Comparison of ENCODE assay signal across 26 cellular contexts in the genomic region with DNA sequence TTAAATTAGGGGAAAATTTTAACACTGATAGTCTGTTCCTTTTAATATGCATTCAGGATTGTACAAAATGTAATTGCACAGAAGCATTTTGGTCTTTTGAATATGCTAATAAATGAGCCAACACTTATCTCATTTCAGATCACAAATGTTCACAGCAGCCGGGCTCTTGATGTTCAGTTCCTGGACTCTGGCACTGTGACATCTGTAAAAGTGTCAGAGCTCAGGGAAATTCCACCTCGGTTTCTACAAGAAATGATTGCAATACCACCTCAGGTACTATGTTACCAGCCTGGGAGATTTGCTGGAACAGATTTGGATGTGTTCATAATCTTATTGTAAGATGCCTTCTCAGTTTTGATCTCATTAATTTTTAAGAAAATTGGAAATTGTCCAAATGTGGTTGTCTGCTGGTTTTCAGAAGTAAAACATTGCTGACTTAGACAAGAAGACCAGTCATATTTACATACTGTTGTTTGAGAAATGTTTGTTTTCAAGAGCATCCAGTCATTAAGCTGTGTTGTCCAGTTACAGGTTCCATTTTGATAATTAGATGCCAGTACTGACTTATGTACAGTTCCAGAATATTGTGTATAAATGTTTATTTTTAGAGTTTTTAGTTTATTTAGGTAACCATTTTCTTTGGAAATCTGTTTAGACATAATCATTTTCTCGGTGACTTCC.
"Had no signal": no experiment of that assay in that cellular context is flagged by ENCODE, and none has a peak within 500 bp of the region (broad histone marks: within the 10 kb centered on the region; RNA-seq: fewer than 3 reads in every experiment).

No MANE protein-coding gene starts in this region.

- FAIRE-seq: colon had no signal

- H3K9me3 Mint-ChIP-seq: activated naive CD8-positive, alpha-beta T cell treated with anti-CD3 and anti-CD28 coated beads, Interleukin-2, amount 50 U/mL, for 24 hours; immature natural killer cell; mesothelial cell of epicardium; nephron had no signal

- H3K27me3 ChIP-seq: dorsolateral prefrontal cortex, gastroesophageal sphincter, heart right ventricle had no signal

- H3K4me1 Mint-ChIP-seq: activated naive CD4-positive, alpha-beta T cell treated with anti-CD3 and anti-CD28 coated beads, Interleukin-2, amount 10 ng/mL, durations not matched to agents 7 days and 5 days; activated naive CD8-positive, alpha-beta T cell treated with anti-CD3 and anti-CD28 coated beads, Interleukin-2, amount 50 U/mL, for 24 hours; immature natural killer cell; mesothelial cell of epicardium had no signal

- DNase-seq: activated CD4-positive, alpha-beta T cell treated with anti-CD3 and anti-CD28 coated beads, Interleukin-2, amount 50 U/mL, for 1 hour; activated CD8-positive, alpha-beta memory T cell treated with anti-CD3 and anti-CD28 coated beads for 24 hours; activated CD8-positive, alpha-beta memory T cell treated with anti-CD3 and anti-CD28 coated beads, Interleukin-2, amount 50 U/mL, for 48 hours; activated effector memory CD4-positive, alpha-beta T cell treated with Interleukin-2 at 50 U/mL for 16 hours; activated naive CD4-positive, alpha-beta T cell treated with anti-CD3 and anti-CD28 coated beads, Interleukin-2, amount 10 ng/mL, durations not matched to agents 7 days and 5 days; activated naive CD8-positive, alpha-beta T cell treated with anti-CD3 and anti-CD28 coated beads, Interleukin-2, amount 50 U/mL, for 24 hours; activated T-cell treated with anti-CD3 and anti-CD28 coated beads, Interleukin-2, amount 50 U/mL, for 48 hours; anterior cingulate cortex; central memory CD4-positive, alpha-beta T cell; dorsolateral prefrontal cortex; erythroblast; heart right ventricle; immature natural killer cell; posterior cingulate gyrus; retina; stimulated activated CD4-positive, alpha-beta T cell treated with anti-CD3 and anti-CD28 coated beads, Interleukin-12 subunit alpha, Interleukin-12 subunit beta, amount 100 ng/mL, for 4 hours; stimulated activated CD4-positive, alpha-beta T cell treated with anti-CD3 and anti-CD28 coated beads, Interleukin-1b, Interleukin-23, amount 100 ng/mL, for 48 hours; stimulated activated CD8-positive, alpha-beta memory T cell treated with anti-CD3 and anti-CD28 coated beads, Interleukin-4, amount 100 ng/mL, for 48 hours; stimulated activated naive CD4-positive, alpha-beta T cell; T1000 had no signal

- H3K9me3 ChIP-seq: gastroesophageal sphincter had no signal

- H3K27ac Mint-ChIP-seq: activated naive CD4-positive, alpha-beta T cell treated with anti-CD3 and anti-CD28 coated beads, Interleukin-2, amount 10 ng/mL, durations not matched to agents 7 days and 5 days; activated naive CD8-positive, alpha-beta T cell treated with anti-CD3 and anti-CD28 coated beads, Interleukin-2, amount 50 U/mL, for 24 hours; brain; immature natural killer cell; mesothelial cell of epicardium; nephron had no signal

- H3K4me3 ChIP-seq: dorsolateral prefrontal cortex, gastroesophageal sphincter, heart right ventricle, lung had no signal

- H3K27ac ChIP-seq: dorsolateral prefrontal cortex, gastroesophageal sphincter, heart right ventricle had no signal

- H3K27me3 Mint-ChIP-seq: activated naive CD4-positive, alpha-beta T cell treated with anti-CD3 and anti-CD28 coated beads, Interleukin-2, amount 10 ng/mL, durations not matched to agents 7 days and 5 days; activated naive CD8-positive, alpha-beta T cell treated with anti-CD3 and anti-CD28 coated beads, Interleukin-2, amount 50 U/mL, for 24 hours; brain had no signal

- ATAC-seq: activated naive CD8-positive, alpha-beta T cell treated with anti-CD3 and anti-CD28 coated beads, Interleukin-2, amount 50 U/mL, for 24 hours; gastroesophageal sphincter; heart right ventricle had no signal

- H3K4me3 Mint-ChIP-seq: activated naive CD4-positive, alpha-beta T cell treated with anti-CD3 and anti-CD28 coated beads, Interleukin-2, amount 10 ng/mL, durations not matched to agents 7 days and 5 days; activated naive CD8-positive, alpha-beta T cell treated with anti-CD3 and anti-CD28 coated beads, Interleukin-2, amount 50 U/mL, for 24 hours; brain; immature natural killer cell; mesothelial cell of epicardium; nephron had no signal
